In the genomic region with DNA sequence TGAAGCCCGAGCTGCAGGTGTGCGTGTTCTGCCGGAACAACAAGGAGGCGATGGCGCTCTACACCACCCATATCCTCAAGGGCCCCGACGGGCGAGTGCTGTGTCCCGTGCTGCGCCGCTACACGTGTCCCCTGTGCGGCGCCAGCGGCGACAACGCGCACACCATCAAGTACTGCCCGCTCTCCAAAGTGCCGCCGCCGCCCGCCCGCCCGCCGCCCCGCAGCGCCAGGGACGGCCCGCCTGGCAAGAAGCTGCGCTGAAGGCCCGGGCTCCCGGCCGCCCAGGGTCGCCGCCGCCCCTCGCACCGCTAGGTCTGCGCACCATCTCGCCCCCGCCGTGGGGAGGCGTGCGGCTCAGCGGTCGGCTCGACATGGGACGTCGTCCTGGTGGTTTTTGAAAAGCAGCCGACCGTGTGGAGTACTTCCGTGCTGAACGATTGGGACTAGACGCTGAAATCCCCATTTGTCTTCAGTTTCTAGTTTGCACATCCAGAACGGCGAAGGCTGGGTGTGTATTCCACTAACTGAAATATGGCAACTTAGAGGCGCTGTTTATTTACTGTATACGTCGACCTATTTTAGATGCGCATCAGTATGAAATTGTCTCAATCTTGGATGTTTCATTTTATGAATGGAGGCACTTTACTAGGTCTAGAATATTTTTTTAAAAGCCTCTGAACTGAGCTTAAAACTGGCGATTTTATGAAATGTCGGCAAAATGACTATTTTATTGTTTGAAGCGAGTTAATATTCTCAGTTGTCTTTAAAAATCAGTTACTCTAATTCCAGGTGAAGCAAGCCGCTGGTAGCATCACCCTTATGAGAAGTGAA, we compare ENCODE assay signal across 8 cellular contexts.
A peak's percentile ranks its signal among the peaks of the same experiment; 100 is the strongest.
DNase-seq lines count a peak whose midpoint lies in the region; ATAC-seq and TF ChIP-seq lines count a peak whose summit lies in the region.

No MANE protein-coding gene starts in this region.

- H2AFZ ChIP-seq in ACC112 (ENCODE audit: low read length, unreplicated experiment): no peak overlapping the region

- peaks cover 14% of the 10 kb centered on the region for H3K4me1 ChIP-seq in ACC112 (ENCODE audit: control insufficient read depth, insufficient read depth, low read length, unreplicated experiment)
- peaks cover 5% of the 10 kb centered on the region for H3K4me1 ChIP-seq in effector memory CD4-positive, alpha-beta T cell (ENCODE audit: control insufficient read depth, insufficient read depth, low read length, poor library complexity, severe bottlenecking)
- peaks cover 4 to 9% of the 10 kb centered on the region in 2 donors for H3K4me1 ChIP-seq in mucosa of rectum (ENCODE audit: control insufficient read depth in 2 of 2, insufficient read depth in 2 of 2, low read length in 2 of 2)
- peaks cover 28% of the 10 kb centered on the region for H3K4me1 ChIP-seq in stomach smooth muscle (ENCODE audit: control insufficient read depth, insufficient read depth, low read length)

- no peaks in the 10 kb centered on the region for H3K79me2 ChIP-seq in ACC112 (ENCODE audit: control insufficient read depth, insufficient read depth, low read length, unreplicated experiment)

- peak; percentile 51 for ATAC-seq in HG02840 (IDR thresholded peaks at IDR 0.05; ENCODE audit: low FRiP score, unreplicated experiment)

- H3K4me3 ChIP-seq in ACC112 (ENCODE audit: low read depth, low read length) (peak overlapping the region; percentile 75), mucosa of rectum (ENCODE audit: low read length in 2 of 2) (peak overlapping the region; percentile 7 to 59), stomach smooth muscle (ENCODE audit: low read length in 2 of 2) (peak overlapping the region; percentile 18 to 67)
- H3K4me3 ChIP-seq in effector memory CD4-positive, alpha-beta T cell (ENCODE audit: insufficient read depth, low read depth, low read length, poor library complexity, severe bottlenecking): peak overlapping the region; percentile 41

- peaks cover 13% of the 10 kb centered on the region; the same call in 1 of the 2 replicates for H3K36me3 ChIP-seq in ACC112 (ENCODE audit: insufficient read depth, low read length)
- H3K36me3 ChIP-seq in effector memory CD4-positive, alpha-beta T cell (ENCODE audit: control insufficient read depth, insufficient read depth, low read length): peaks cover 9% of the 10 kb centered on the region
- peaks cover 12 to 20% of the 10 kb centered on the region in 2 donors for H3K36me3 ChIP-seq in mucosa of rectum (ENCODE audit: control insufficient read depth in 2 of 2, insufficient read depth in 2 of 2, low read length in 2 of 2)
- H3K36me3 ChIP-seq in stomach smooth muscle (ENCODE audit: control insufficient read depth in 2 of 2, insufficient read depth in 2 of 2, low read length in 2 of 2): peaks cover 4 to 12% of the 10 kb centered on the region in 2 donors

- H3K9me3 ChIP-seq in effector memory CD4-positive, alpha-beta T cell (ENCODE audit: control insufficient read depth, low read length): no peaks in the 10 kb centered on the region
- no peaks in the 10 kb centered on the region for H3K9me3 ChIP-seq in mucosa of rectum (ENCODE audit: control insufficient read depth in 2 of 2, low read length in 2 of 2)
- no peaks in the 10 kb centered on the region for H3K9me3 ChIP-seq in stomach smooth muscle (ENCODE audit: control insufficient read depth in 2 of 2, low read length in 2 of 2)

- H3K27me3 ChIP-seq in ACC112 (ENCODE audit: insufficient read depth, low read length) (no peaks in the 10 kb centered on the region), mucosa of rectum (ENCODE audit: control insufficient read depth in 2 of 2, insufficient read depth in 2 of 2, low read length in 2 of 2) (no peaks in the 10 kb centered on the region), stomach smooth muscle (ENCODE audit: control insufficient read depth in 1 of 2, insufficient read depth in 2 of 2, low read length in 2 of 2) (no peaks in the 10 kb centered on the region)
- no peaks in the 10 kb centered on the region for H3K27me3 ChIP-seq in effector memory CD4-positive, alpha-beta T cell (replicated peaks; ENCODE audit: control insufficient read depth, insufficient read depth, low read length, poor library complexity, severe bottlenecking)

- peak; percentile 46 for TF ChIP-seq POLR2A in GM15510 (IDR thresholded peaks at IDR 0.05; ENCODE audit: borderline replicate concordance, extremely low read depth, insufficient read length)

- 0 out of 2 replicates have a peak overlapping the region, but pooled peaks have one; percentile 5 for H3K27ac ChIP-seq in ACC112 (ENCODE audit: low read depth, low read length)
- no peak overlapping the region for H3K27ac ChIP-seq in effector memory CD4-positive, alpha-beta T cell (ENCODE audit: insufficient read depth, low read length, poor library complexity, severe bottlenecking)
- no peak overlapping the region for H3K27ac ChIP-seq in mucosa of rectum (ENCODE audit: low read depth in 2 of 2, low read length in 2 of 2)
- no peak overlapping the region for H3K27ac ChIP-seq in stomach smooth muscle (ENCODE audit: low read length)

- DNase-seq in NCI-H2171 (lab: John Stamatoyannopoulos, UW): peak; percentile 22
- peak; percentile 29 to 41 for DNase-seq in activated CD4-positive, alpha-beta T cell treated with anti-CD3 and anti-CD28 coated beads for 4 hours
- peak; percentile 14 to 35 (median 17) for DNase-seq in effector memory CD4-positive, alpha-beta T cell

- H3K9ac ChIP-seq in mucosa of rectum (ENCODE audit: low read depth in 1 of 2, low read length in 2 of 2): no peak overlapping the region
- no peak overlapping the region for H3K9ac ChIP-seq in stomach smooth muscle (ENCODE audit: low read length in 2 of 2)
